In the genomic region with DNA sequence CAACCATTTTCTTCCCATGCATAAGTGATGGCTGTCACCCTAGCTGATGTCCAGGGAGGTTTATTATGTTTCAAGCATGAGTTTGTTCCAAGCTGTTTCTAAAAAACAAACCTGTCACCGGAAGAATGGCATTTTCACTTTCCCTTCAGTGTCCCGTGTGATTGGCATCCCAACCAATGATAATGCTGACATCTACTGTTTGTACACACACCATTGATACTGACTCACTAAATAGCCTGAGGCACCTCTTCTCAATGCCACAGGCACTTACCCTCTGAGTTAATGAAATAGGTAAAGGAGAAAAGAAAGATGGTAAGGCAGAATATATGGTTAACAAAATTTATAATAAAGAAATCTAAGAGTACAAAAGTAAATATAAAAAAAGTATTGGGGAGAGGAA, we compare ENCODE assay signal across 26 cellular contexts. TPM values are rescaled to one million over a fixed set of nuclear protein-coding genes. Genes with fewer than 3 reads are reported as not detected.
"Had no signal": no experiment of that assay in that cellular context is flagged by ENCODE, and none has a peak within 500 bp of the region (broad histone marks: within the 10 kb centered on the region; RNA-seq: fewer than 3 reads in every experiment).

No MANE protein-coding gene starts in this region.

- FAIRE-seq: endometrium, kidney had no signal

- H3K4me3 ChIP-seq: coronary artery, gastrocnemius medialis, left ventricle myocardium inferior, right atrium auricular region, tibial nerve, uterus had no signal

- H3K27me3 ChIP-seq: brain microvascular endothelial cell, gastrocnemius medialis, right atrium auricular region, tibial nerve, uterus had no signal

- ATAC-seq: activated CD4-positive, CD25-positive, alpha-beta regulatory T cell treated with anti-CD3 and anti-CD28 coated beads, Interleukin-2, amount 50 U/mL, for 24 hours; activated CD8-positive, alpha-beta T cell treated with anti-CD3 and anti-CD28 coated beads, Interleukin-2, amount 10 ng/mL, durations not matched to agents 7 days and 5 days; activated naive CD8-positive, alpha-beta T cell treated with anti-CD3 and anti-CD28 coated beads, Interleukin-2, amount 50 U/mL, for 24 hours; gastrocnemius medialis had no signal

- H3K27ac ChIP-seq: brain microvascular endothelial cell, coronary artery, gastrocnemius medialis, left ventricle myocardium inferior, right atrium auricular region, tibial nerve, uterus had no signal

- DNase-seq: activated CD4-positive, alpha-beta T cell treated with anti-CD3 and anti-CD28 coated beads, Interleukin-2, amount 10 ng/mL, durations not matched to agents 7 days and 5 days; activated CD8-positive, alpha-beta T cell treated with anti-CD3 and anti-CD28 coated beads, Interleukin-2, amount 10 ng/mL, durations not matched to agents 7 days and 5 days; activated effector memory CD4-positive, alpha-beta T cell treated with Interleukin-2 at 50 U/mL for 16 hours; activated naive CD4-positive, alpha-beta T cell treated with anti-CD3 and anti-CD28 coated beads, Interleukin-2, amount 10 ng/mL, durations not matched to agents 7 days and 5 days; activated naive CD8-positive, alpha-beta T cell treated with anti-CD3 and anti-CD28 coated beads, Interleukin-2, amount 50 U/mL, for 24 hours; activated T-cell treated with anti-CD3 and anti-CD28 coated beads, Interleukin-2, amount 50 U/mL, for 48 hours; aorta; brain microvascular endothelial cell; gastrocnemius medialis; head of caudate nucleus; kidney; left ventricle myocardium inferior; mammary epithelial cell; midbrain; posterior cingulate gyrus; stimulated activated CD4-positive, alpha-beta T cell treated with anti-CD3 and anti-CD28 coated beads, Interleukin-15, amount 100 ng/mL, for 24 hours; stimulated activated CD4-positive, alpha-beta T cell treated with anti-CD3 and anti-CD28 coated beads, Interleukin-2, amount 100 ng/mL, for 48 hours; T1000; uterus had no signal

- H3K36me3 ChIP-seq: brain microvascular endothelial cell, gastrocnemius medialis, left ventricle myocardium inferior, right atrium auricular region, tibial nerve, uterus had no signal

- H3K4me1 ChIP-seq: gastrocnemius medialis, left ventricle myocardium inferior, right atrium auricular region, tibial nerve, uterus had no signal

- H3K9me3 ChIP-seq: gastrocnemius medialis, right atrium auricular region, tibial nerve, uterus had no signal

RNA-seq across cellular contexts. Expression of a gene that starts 23.1 kb away (rescaled TPM):
- total RNA-seq: activated CD4-positive, alpha-beta T cell treated with anti-CD3 and anti-CD28 coated beads, Interleukin-2, amount 10 ng/mL, durations not matched to agents 7 days and 5 days; activated CD8-positive, alpha-beta T cell treated with anti-CD3 and anti-CD28 coated beads, Interleukin-2, amount 10 ng/mL, durations not matched to agents 7 days and 5 days; aorta; gastrocnemius medialis; kidney; left ventricle myocardium inferior; mammary epithelial cell; right atrium auricular region; skeletal muscle tissue; tibial nerve; uterus had no signal
- polyA plus RNA-seq: aorta, esophagus, mammary epithelial cell had no signal
